Comparison of ENCODE assay signal across 1 cellular context in the genomic region with DNA sequence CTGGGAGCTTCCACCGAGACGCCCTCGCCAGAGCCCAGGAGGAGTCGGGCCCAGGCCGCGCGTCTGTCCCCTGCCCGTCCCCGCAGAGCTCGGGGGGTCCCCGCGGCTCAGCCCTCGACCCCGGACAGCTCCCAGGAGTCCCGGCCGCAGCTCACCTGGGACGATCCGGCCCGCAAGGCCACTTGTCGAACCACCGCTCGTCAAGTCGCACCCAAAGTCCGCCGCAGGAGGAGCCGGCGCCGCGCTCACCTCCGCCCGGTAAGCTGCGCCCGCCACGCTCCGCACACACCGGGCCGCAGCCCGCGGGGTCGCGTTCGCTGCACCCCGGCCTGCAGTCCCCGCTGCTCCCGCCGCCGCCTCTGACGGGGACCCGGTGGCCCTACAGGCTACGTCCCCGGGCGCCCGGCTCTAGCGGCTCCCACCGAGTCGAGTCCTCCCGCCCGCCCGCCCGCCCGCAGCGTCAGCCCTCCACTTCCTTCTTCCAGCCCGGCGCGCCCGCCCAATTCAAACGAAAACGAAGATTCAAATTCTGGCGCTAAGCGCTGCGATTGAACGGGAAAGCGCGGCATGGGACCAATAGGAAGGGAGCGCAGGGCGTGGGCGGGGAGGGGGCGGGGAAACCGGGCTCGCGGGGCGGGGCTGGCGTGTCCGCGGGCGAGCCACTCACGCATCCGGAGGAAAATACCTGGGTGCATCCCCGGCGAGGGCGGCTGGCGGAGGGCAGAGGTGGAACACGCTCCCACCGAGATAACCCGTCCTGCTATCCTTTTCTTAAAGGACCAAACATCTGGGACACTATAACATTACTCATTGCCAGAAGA.
TF ChIP-seq lines count a peak whose summit lies in the region.

A gene with protein sequence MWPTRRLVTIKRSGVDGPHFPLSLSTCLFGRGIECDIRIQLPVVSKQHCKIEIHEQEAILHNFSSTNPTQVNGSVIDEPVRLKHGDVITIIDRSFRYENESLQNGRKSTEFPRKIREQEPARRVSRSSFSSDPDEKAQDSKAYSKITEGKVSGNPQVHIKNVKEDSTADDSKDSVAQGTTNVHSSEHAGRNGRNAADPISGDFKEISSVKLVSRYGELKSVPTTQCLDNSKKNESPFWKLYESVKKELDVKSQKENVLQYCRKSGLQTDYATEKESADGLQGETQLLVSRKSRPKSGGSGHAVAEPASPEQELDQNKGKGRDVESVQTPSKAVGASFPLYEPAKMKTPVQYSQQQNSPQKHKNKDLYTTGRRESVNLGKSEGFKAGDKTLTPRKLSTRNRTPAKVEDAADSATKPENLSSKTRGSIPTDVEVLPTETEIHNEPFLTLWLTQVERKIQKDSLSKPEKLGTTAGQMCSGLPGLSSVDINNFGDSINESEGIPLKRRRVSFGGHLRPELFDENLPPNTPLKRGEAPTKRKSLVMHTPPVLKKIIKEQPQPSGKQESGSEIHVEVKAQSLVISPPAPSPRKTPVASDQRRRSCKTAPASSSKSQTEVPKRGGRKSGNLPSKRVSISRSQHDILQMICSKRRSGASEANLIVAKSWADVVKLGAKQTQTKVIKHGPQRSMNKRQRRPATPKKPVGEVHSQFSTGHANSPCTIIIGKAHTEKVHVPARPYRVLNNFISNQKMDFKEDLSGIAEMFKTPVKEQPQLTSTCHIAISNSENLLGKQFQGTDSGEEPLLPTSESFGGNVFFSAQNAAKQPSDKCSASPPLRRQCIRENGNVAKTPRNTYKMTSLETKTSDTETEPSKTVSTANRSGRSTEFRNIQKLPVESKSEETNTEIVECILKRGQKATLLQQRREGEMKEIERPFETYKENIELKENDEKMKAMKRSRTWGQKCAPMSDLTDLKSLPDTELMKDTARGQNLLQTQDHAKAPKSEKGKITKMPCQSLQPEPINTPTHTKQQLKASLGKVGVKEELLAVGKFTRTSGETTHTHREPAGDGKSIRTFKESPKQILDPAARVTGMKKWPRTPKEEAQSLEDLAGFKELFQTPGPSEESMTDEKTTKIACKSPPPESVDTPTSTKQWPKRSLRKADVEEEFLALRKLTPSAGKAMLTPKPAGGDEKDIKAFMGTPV (N-terminal part only) (minus strand): TSS at position 480 of the 821 bp plus-strand sequence. CDS start 756 bp downstream, outside the sequence.

TF ChIP-seq in HEK293, 187 proteins besides CTCF, POLR2A, EP300 and RAD21 (continued from another document and continues in another):
- TF ChIP-seq ZNF529 (tag by site-specific recombination; IDR thresholded peaks at IDR 0.05; ENCODE audit: insufficient replicate concordance): no peak
- peak; percentile 53; the same call in 1 of the 2 replicates for TF ChIP-seq KLF16 (tag by site-specific recombination; IDR thresholded peaks at IDR 0.05)
- TF ChIP-seq, protein P1, sequence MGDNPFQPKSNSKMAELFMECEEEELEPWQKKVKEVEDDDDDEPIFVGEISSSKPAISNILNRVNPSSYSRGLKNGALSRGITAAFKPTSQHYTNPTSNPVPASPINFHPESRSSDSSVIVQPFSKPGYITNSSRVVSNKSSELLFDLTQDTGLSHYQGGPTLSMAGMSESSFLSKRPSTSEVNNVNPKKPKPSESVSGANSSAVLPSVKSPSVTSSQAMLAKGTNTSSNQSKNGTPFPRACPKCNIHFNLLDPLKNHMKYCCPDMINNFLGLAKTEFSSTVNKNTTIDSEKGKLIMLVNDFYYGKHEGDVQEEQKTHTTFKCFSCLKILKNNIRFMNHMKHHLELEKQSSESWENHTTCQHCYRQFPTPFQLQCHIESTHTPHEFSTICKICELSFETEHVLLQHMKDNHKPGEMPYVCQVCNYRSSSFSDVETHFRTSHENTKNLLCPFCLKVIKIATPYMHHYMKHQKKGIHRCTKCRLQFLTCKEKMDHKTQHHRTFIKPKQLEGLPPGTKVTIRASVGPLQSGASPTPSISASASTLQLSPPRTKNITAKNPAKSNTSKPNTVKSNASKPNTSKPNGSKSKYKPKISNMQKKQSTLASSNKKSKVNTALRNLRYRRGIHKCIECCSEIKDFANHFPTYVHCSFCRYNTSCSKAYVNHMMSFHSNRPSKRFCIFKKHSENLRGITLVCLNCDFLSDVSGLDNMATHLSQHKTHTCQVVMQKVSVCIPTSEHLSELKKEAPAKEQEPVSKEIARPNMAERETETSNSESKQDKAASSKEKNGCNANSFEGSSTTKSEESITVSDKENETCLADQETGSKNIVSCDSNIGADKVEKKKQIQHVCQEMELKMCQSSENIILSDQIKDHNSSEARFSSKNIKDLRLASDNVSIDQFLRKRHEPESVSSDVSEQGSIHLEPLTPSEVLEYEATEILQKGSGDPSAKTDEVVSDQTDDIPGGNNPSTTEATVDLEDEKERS (tag by site-specific recombination; IDR thresholded peaks at IDR 0.05): no peak
- no peak for TF ChIP-seq YY2 (tag by site-specific recombination; IDR thresholded peaks at IDR 0.05)
- no peak for TF ChIP-seq ZNF155 (tag by site-specific recombination; IDR thresholded peaks at IDR 0.05)
- TF ChIP-seq, protein P2, sequence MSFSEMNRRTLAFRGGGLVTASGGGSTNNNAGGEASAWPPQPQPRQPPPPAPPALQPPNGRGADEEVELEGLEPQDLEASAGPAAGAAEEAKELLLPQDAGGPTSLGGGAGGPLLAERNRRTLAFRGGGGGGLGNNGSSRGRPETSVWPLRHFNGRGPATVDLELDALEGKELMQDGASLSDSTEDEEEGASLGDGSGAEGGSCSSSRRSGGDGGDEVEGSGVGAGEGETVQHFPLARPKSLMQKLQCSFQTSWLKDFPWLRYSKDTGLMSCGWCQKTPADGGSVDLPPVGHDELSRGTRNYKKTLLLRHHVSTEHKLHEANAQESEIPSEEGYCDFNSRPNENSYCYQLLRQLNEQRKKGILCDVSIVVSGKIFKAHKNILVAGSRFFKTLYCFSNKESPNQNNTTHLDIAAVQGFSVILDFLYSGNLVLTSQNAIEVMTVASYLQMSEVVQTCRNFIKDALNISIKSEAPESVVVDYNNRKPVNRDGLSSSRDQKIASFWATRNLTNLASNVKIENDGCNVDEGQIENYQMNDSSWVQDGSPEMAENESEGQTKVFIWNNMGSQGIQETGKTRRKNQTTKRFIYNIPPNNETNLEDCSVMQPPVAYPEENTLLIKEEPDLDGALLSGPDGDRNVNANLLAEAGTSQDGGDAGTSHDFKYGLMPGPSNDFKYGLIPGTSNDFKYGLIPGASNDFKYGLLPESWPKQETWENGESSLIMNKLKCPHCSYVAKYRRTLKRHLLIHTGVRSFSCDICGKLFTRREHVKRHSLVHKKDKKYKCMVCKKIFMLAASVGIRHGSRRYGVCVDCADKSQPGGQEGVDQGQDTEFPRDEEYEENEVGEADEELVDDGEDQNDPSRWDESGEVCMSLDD (tag by site-specific recombination; IDR thresholded peaks at IDR 0.05): 0 out of 2 replicates have a peak, but pooled peaks have one; percentile 20
- no peak for TF ChIP-seq GLI2 (tag by site-specific recombination; IDR thresholded peaks at IDR 0.05; ENCODE audit: borderline replicate concordance, low read depth)
- no peak for TF ChIP-seq ZNF391 (tag by site-specific recombination; IDR thresholded peaks at IDR 0.05; ENCODE audit: borderline replicate concordance, low read depth)
- no peak for TF ChIP-seq ZSCAN23 (tag by site-specific recombination; IDR thresholded peaks at IDR 0.05)
- no peak for TF ChIP-seq OVOL3 (tag by site-specific recombination; IDR thresholded peaks at IDR 0.05)
- TF ChIP-seq PRDM1 (tag by site-specific recombination; IDR thresholded peaks at IDR 0.05): no peak
- TF ChIP-seq ZNF16 (tag by site-specific recombination; IDR thresholded peaks at IDR 0.05; ENCODE audit: low read depth): no peak
- peak; percentile 33; the same call in 1 of the 2 replicates for TF ChIP-seq KLF1 (tag by site-specific recombination; IDR thresholded peaks at IDR 0.05)
- TF ChIP-seq, protein P3, sequence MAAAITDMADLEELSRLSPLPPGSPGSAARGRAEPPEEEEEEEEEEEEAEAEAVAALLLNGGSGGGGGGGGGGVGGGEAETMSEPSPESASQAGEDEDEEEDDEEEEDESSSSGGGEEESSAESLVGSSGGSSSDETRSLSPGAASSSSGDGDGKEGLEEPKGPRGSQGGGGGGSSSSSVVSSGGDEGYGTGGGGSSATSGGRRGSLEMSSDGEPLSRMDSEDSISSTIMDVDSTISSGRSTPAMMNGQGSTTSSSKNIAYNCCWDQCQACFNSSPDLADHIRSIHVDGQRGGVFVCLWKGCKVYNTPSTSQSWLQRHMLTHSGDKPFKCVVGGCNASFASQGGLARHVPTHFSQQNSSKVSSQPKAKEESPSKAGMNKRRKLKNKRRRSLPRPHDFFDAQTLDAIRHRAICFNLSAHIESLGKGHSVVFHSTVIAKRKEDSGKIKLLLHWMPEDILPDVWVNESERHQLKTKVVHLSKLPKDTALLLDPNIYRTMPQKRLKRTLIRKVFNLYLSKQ (tag by site-specific recombination; IDR thresholded peaks at IDR 0.05; ENCODE audit: borderline replicate concordance): no peak
- TF ChIP-seq, protein P4, sequence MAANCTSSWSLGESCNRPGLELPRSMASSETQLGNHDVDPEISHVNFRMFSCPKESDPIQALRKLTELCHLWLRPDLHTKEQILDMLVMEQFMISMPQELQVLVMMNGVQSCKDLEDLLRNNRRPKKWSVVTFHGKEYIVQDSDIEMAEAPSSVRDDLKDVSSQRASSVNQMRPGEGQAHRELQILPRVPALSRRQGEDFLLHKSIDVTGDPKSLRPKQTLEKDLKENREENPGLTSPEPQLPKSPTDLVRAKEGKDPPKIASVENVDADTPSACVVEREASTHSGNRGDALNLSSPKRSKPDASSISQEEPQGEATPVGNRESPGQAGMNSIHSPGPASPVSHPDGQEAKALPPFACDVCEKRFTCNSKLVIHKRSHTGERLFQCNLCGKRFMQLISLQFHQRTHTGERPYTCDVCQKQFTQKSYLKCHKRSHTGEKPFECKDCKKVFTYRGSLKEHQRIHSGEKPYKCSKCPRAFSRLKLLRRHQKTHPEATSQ (tag by site-specific recombination; IDR thresholded peaks at IDR 0.05): no peak
- no peak for TF ChIP-seq ZBTB17 (tag by site-specific recombination; IDR thresholded peaks at IDR 0.05)
- TF ChIP-seq MZF1 (tag by site-specific recombination; IDR thresholded peaks at IDR 0.05; ENCODE audit: borderline replicate concordance): no peak
- TF ChIP-seq TRIM28 (IDR thresholded peaks at IDR 0.05; ENCODE audit: borderline replicate concordance, low read length): no peak
- no peak for TF ChIP-seq ZNF843 (tag by site-specific recombination; IDR thresholded peaks at IDR 0.05)
- TF ChIP-seq, protein P5, sequence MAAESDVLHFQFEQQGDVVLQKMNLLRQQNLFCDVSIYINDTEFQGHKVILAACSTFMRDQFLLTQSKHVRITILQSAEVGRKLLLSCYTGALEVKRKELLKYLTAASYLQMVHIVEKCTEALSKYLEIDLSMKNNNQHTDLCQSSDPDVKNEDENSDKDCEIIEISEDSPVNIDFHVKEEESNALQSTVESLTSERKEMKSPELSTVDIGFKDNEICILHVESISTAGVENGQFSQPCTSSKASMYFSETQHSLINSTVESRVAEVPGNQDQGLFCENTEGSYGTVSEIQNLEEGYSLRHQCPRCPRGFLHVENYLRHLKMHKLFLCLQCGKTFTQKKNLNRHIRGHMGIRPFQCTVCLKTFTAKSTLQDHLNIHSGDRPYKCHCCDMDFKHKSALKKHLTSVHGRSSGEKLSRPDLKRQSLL (tag by site-specific recombination; IDR thresholded peaks at IDR 0.05): no peak
- no peak for TF ChIP-seq ZNF341 (tag by site-specific recombination; IDR thresholded peaks at IDR 0.05; ENCODE audit: low read depth)
- peak; percentile 40; the same call in 1 of the 2 replicates for TF ChIP-seq ZNF561 (tag by site-specific recombination; IDR thresholded peaks at IDR 0.05; ENCODE audit: borderline replicate concordance)
- no peak for TF ChIP-seq ZNF514 (tag by site-specific recombination; IDR thresholded peaks at IDR 0.05)
- TF ChIP-seq EGR2 (tag by site-specific recombination; IDR thresholded peaks at IDR 0.05; ENCODE audit: low read depth): peak; percentile 76
- TF ChIP-seq, protein P6, sequence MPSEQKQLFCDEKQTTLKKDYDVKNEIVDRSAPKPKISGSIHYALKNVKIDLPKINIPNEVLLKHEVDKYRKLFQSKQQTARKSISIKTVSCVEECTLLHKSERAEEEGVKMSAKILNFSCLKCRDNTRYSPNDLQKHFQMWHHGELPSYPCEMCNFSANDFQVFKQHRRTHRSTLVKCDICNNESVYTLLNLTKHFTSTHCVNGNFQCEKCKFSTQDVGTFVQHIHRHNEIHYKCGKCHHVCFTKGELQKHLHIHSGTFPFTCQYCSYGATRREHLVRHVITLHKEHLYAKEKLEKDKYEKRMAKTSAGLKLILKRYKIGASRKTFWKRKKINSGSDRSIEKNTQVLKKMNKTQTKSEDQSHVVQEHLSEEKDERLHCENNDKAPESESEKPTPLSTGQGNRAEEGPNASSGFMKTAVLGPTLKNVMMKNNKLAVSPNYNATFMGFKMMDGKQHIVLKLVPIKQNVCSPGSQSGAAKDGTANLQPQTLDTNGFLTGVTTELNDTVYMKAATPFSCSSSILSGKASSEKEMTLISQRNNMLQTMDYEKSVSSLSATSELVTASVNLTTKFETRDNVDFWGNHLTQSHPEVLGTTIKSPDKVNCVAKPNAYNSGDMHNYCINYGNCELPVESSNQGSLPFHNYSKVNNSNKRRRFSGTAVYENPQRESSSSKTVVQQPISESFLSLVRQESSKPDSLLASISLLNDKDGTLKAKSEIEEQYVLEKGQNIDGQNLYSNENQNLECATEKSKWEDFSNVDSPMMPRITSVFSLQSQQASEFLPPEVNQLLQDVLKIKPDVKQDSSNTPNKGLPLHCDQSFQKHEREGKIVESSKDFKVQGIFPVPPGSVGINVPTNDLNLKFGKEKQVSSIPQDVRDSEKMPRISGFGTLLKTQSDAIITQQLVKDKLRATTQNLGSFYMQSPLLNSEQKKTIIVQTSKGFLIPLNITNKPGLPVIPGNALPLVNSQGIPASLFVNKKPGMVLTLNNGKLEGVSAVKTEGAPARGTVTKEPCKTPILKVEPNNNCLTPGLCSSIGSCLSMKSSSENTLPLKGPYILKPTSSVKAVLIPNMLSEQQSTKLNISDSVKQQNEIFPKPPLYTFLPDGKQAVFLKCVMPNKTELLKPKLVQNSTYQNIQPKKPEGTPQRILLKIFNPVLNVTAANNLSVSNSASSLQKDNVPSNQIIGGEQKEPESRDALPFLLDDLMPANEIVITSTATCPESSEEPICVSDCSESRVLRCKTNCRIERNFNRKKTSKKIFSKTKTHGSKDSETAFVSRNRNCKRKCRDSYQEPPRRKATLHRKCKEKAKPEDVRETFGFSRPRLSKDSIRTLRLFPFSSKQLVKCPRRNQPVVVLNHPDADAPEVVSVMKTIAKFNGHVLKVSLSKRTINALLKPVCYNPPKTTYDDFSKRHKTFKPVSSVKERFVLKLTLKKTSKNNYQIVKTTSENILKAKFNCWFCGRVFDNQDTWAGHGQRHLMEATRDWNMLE (tag by site-specific recombination; conservative IDR thresholded peaks at IDR 0.05; ENCODE audit: low read depth): no peak
- TF ChIP-seq ZEB2 (tag by site-specific recombination; IDR thresholded peaks at IDR 0.05): 0 out of 2 replicates have a peak, but pooled peaks have one; percentile 70
- TF ChIP-seq, protein P7, sequence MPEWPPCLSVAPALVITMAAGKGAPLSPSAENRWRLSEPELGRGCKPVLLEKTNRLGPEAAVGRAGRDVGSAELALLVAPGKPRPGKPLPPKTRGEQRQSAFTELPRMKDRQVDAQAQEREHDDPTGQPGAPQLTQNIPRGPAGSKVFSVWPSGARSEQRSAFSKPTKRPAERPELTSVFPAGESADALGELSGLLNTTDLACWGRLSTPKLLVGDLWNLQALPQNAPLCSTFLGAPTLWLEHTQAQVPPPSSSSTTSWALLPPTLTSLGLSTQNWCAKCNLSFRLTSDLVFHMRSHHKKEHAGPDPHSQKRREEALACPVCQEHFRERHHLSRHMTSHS (tag by site-specific recombination; IDR thresholded peaks at IDR 0.05): no peak
- TF ChIP-seq ZFHX2 (tag by site-specific recombination; conservative IDR thresholded peaks at IDR 0.05): peak; percentile 67
- TF ChIP-seq BCL11B (tag by site-specific recombination; IDR thresholded peaks at IDR 0.05; ENCODE audit: low read depth): no peak
- peak; percentile 28; the same call in 1 of the 2 replicates for TF ChIP-seq GLIS1 (tag by site-specific recombination; IDR thresholded peaks at IDR 0.05)
- no peak for TF ChIP-seq ZNF23 (tag by site-specific recombination; IDR thresholded peaks at IDR 0.05; ENCODE audit: borderline replicate concordance)
